Comparison of ENCODE assay signal across 14 cellular contexts in genomic region chr2:106358081-106358480, GRCh38.
DNase-seq lines count a peak whose midpoint lies in the region; ATAC-seq lines count a peak whose summit lies in the region.
"Had no signal": no experiment of that assay in that cellular context is flagged by ENCODE, and none has a peak within 500 bp of the region (broad histone marks: within the 10 kb centered on the region; RNA-seq: fewer than 3 reads in every experiment).

No MANE protein-coding gene starts in this region.

- ATAC-seq in GM18498 (IDR thresholded peaks at IDR 0.05; ENCODE audit: unreplicated experiment) (peak; percentile 97), GM19438 (IDR thresholded peaks at IDR 0.05; ENCODE audit: low read depth, unreplicated experiment) (peak; percentile 84), HG02840 (IDR thresholded peaks at IDR 0.05; ENCODE audit: low FRiP score, unreplicated experiment) (peak; percentile 74), HG03469 (IDR thresholded peaks at IDR 0.05; ENCODE audit: unreplicated experiment) (peak; percentile 88)
- ATAC-seq: left colon, SK-N-SH treated with all-trans-retinoic acid at 6 μM for 48 hours had no signal

- no peak for DNase-seq in hypothalamus (lab: John Stamatoyannopoulos, UW)
- DNase-seq in cortex of kidney (lab: John Stamatoyannopoulos, UW) = no peak
- DNase-seq in GF-D8 (lab: John Stamatoyannopoulos, UW) = no peak
- no peak for DNase-seq in NCI-H510A treated with DMSO at 0.1 percent for 48 hours (lab: John Stamatoyannopoulos, UW)
- DNase-seq: activated CD4-positive, alpha-beta T cell treated with anti-CD3 and anti-CD28 coated beads for 1 hour; activated naive CD4-positive, alpha-beta T cell treated with anti-CD3 and anti-CD28 coated beads for 36 hours; colonic mucosa; left colon; stimulated activated CD4-positive, alpha-beta T cell treated with anti-CD3 and anti-CD28 coated beads, Interleukin-4, amount 100 ng/mL, for 1 hour had no signal
